Comparison of ENCODE assay signal across 23 cellular contexts in genomic region chr16:553601-554296, GRCh38. TPM values are rescaled to one million over a fixed set of nuclear protein-coding genes. Genes with fewer than 3 reads are reported as not detected.
"Had no signal": no experiment of that assay in that cellular context is flagged by ENCODE, and none has a peak within 500 bp of the region (broad histone marks: within the 10 kb centered on the region; RNA-seq: fewer than 3 reads in every experiment).

No MANE protein-coding gene starts in this region.

- H3K4me1 ChIP-seq: esophagus muscularis mucosa, left lung had no signal

- H3K27ac ChIP-seq: esophagus muscularis mucosa, gastroesophageal sphincter, heart left ventricle, left lung, thyroid gland had no signal

- H3K4me3 ChIP-seq: esophagus muscularis mucosa, heart left ventricle, left lung, thyroid gland had no signal

- H3K9me3 ChIP-seq: esophagus muscularis mucosa, gastroesophageal sphincter, heart left ventricle, left lung, thyroid gland had no signal

- H3K27me3 ChIP-seq: thyroid gland had no signal

- ATAC-seq: activated CD8-positive, alpha-beta memory T cell treated with anti-CD3 and anti-CD28 coated beads, Interleukin-2, amount 10 ng/mL, durations not matched to agents 7 days and 5 days; gastroesophageal sphincter; heart left ventricle; left lung had no signal

- DNase-seq: activated CD4-positive, alpha-beta memory T cell treated with anti-CD3 and anti-CD28 coated beads, Interleukin-2, amount 10 ng/mL, durations not matched to agents 7 days and 5 days; activated CD4-positive, alpha-beta T cell treated with anti-CD3 and anti-CD28 coated beads for 48 hours; activated CD4-positive, CD25-positive, alpha-beta regulatory T cell; activated CD8-positive, alpha-beta memory T cell treated with anti-CD3 and anti-CD28 coated beads, Interleukin-2, amount 10 ng/mL, durations not matched to agents 7 days and 5 days; amniotic stem cell; effector CD8-positive, alpha-beta T cell; heart left ventricle; left lung; occipital lobe; posterior cingulate gyrus; stimulated activated CD4-positive, alpha-beta T cell treated with anti-CD3 and anti-CD28 coated beads, Interleukin-12 subunit alpha, Interleukin-12 subunit beta, amount 100 ng/mL, for 4 hours; stimulated activated CD4-positive, alpha-beta T cell treated with anti-CD3 and anti-CD28 coated beads, Interleukin-1b, Interleukin-23, amount 100 ng/mL, for 48 hours; stimulated activated CD8-positive, alpha-beta memory T cell treated with anti-CD3 and anti-CD28 coated beads, Interleukin-4, amount 100 ng/mL, for 48 hours; stimulated activated naive CD4-positive, alpha-beta T cell treated with Interleukin-2 at 50 U/mL for 16 hours; T1000; thyroid gland had no signal

RNA-seq across cellular contexts. Expression of gene PRR35, which starts 6.4 kb away (rescaled TPM):
- total RNA-seq: activated CD4-positive, alpha-beta memory T cell treated with anti-CD3 and anti-CD28 coated beads, Interleukin-2, amount 10 ng/mL, durations not matched to agents 7 days and 5 days; activated CD8-positive, alpha-beta memory T cell treated with anti-CD3 and anti-CD28 coated beads, Interleukin-2, amount 10 ng/mL, durations not matched to agents 7 days and 5 days; esophagus muscularis mucosa; gastroesophageal sphincter; heart left ventricle; kidney epithelial cell; left lung; lung microvascular endothelial cell; occipital lobe; subcutaneous adipose tissue; thyroid gland; urinary bladder had no signal
- polyA plus RNA-seq: heart left ventricle, neural cell, urinary bladder had no signal

RNA-seq across cellular contexts. Expression of gene NHLRC4, which starts 13.1 kb away (rescaled TPM):
- polyA plus RNA-seq: neural cell had no signal
